Comparison of ENCODE assay signal across 1 cellular context in the genomic region with DNA sequence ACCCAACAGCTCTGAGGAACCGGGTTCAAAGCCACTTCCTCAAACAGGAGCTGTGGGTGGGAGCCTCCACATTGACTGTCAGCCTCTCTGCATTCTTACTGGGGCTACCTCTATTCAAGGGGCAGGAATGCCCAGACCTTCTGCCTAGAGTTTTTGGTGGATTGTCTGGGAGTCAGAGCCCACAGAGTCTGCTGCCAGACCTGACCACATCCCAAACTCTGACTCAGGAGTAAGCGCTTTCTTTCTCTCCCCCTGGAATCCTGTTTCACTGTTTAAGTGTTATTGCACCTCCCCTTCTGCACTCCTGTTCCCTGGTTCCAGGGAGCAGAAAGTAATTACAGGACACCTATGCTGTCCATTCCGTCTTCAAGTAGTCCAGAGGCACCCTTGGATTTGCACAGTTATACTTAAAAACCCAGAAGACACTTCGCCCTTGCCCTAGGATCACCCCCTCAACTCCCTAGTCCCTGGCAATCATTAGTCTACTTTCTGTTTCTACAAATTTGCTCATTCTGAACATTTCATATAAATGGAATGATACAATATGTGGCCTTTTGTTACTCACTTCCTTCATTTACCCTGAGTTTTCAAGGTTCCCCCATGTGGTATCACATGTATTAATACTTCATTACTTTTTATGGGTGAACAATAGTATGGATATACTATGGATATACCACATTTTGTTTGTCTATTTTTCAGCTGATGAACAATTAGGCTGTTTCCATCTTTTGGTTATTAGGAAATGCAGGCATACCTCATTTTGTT.
TF ChIP-seq lines count a peak whose summit lies in the region.

No MANE protein-coding gene starts in this region.

TF ChIP-seq in SK-N-SH treated with all-trans-retinoic acid at 6 μM for 48 hours, 23 proteins besides CTCF, POLR2A, EP300 and RAD21 (continued from another document):
- TF ChIP-seq ISL1 (CRISPR knock-in tag; IDR thresholded peaks at IDR 0.05) (no peak), RARB (CRISPR knock-in tag; IDR thresholded peaks at IDR 0.05) (no peak), ZNF70 (CRISPR knock-in tag; IDR thresholded peaks at IDR 0.05) (no peak)
